9 cellular contexts compared by ENCODE assay signal in the genomic region with DNA sequence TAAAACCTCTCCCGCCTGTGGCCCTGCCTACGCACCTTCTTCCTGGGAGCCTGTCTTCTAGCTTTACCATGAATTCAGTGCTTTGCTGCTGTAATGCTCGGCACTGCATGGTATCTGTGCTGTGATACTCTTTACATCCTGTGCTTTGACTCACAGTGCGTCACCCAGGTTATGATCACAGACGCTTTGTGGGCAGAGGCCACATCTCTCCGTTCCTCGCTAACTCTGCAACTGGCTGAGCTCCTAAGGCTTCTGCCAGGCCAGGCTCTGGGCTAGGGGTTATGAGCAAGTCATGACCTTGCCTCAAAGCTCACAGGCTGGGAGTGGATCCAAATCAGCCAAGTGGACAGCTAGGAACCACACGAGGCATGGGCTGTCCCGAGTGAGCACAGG. TPM values are rescaled to one million over a fixed set of nuclear protein-coding genes. Genes with fewer than 3 reads are reported as not detected.
DNase-seq lines count a peak whose midpoint lies in the region; ATAC-seq and TF ChIP-seq lines count a peak whose summit lies in the region.
"Had no signal": no experiment of that assay in that cellular context is flagged by ENCODE, and none has a peak within 500 bp of the region (broad histone marks: within the 10 kb centered on the region; RNA-seq: fewer than 3 reads in every experiment).

No MANE protein-coding gene starts in this region.

- H3K4me3 ChIP-seq in hepatocyte, result no peak overlapping the region

- no peaks in the 10 kb centered on the region for H3K36me3 ChIP-seq in hepatocyte (replicated peaks; ENCODE audit: insufficient read depth, low read depth)

- H3K4me3 Mint-ChIP-seq in T-cell (peak overlapping the region in 1 of 3 donors; percentile 62), nephron (no peak overlapping the region)

- TF ChIP-seq CTCF in nephron (IDR thresholded peaks at IDR 0.05; ENCODE audit: unreplicated experiment in 3 of 3) (no peak), hepatocyte (IDR thresholded peaks at IDR 0.05; ENCODE audit: poor library complexity) (no peak)

- H3K27ac ChIP-seq in hepatocyte, result no peak overlapping the region

- peaks cover 11% of the 10 kb centered on the region for H3K4me1 ChIP-seq in hepatocyte (ENCODE audit: insufficient read depth)

- H3K9me3 ChIP-seq in hepatocyte (ENCODE audit: low read depth), result no peaks in the 10 kb centered on the region

- POLR2A ChIA-PET in T-cell (lab: Charles Lee), result interaction anchor here in 1 of 2 donors (0.6 kb wide), 1 partner anchor 68 kb away, joined by 6 read pairs; no protein-coding TSS in a partner anchor

- no peaks in the 10 kb centered on the region for H3K36me3 Mint-ChIP-seq in T-cell
- no peaks in the 10 kb centered on the region for H3K36me3 Mint-ChIP-seq in activated naive CD4-positive, alpha-beta T cell treated with anti-CD3 and anti-CD28 coated beads, Interleukin-2, amount 50 U/mL, for 72 hours
- H3K36me3 Mint-ChIP-seq in nephron (ENCODE audit: low read depth), result no peaks in the 10 kb centered on the region

- no peaks in the 10 kb centered on the region for H3K9me2 ChIP-seq in hepatocyte (replicated peaks; ENCODE audit: insufficient read depth)

- DNase-seq in A172 (ENCODE audit: low spot score) (peak; percentile 79), T-cell (peak; percentile 20 to 76 (median 56)), SHP77 treated with DMSO at 0.1 percent for 48 hours (lab: John Stamatoyannopoulos, UW) (no peak), hepatocyte (ENCODE audit: low spot score) (no peak), NCI-H1436 treated with DMSO at 0.1 percent for 48 hours (lab: John Stamatoyannopoulos, UW) (no peak)
- peak; percentile 62 to 71 for DNase-seq in activated naive CD4-positive, alpha-beta T cell treated with anti-CD3 and anti-CD28 coated beads, Interleukin-2, amount 50 U/mL, for 72 hours (ENCODE audit: low spot score in 2 of 2)
- DNase-seq: NCI-H748 treated with DMSO at 0.1 percent for 48 hours had no signal

- H3K27ac Mint-ChIP-seq in T-cell, result peak overlapping the region; percentile 82 to 87
- H3K27ac Mint-ChIP-seq in activated naive CD4-positive, alpha-beta T cell treated with anti-CD3 and anti-CD28 coated beads, Interleukin-2, amount 50 U/mL, for 72 hours, result peak overlapping the region; percentile 79 to 80
- H3K27ac Mint-ChIP-seq in nephron, result peak overlapping the region in 2 of 3 experiments; percentile 8 to 58

- H3K4me1 Mint-ChIP-seq in T-cell (peaks cover 11 to 14% (median 12%) of the 10 kb centered on the region in 3 donors), nephron (peaks cover 5% of the 10 kb centered on the region)

- no peak overlapping the region for H2AFZ ChIP-seq in hepatocyte

- H3K9me3 Mint-ChIP-seq in T-cell (no peaks in the 10 kb centered on the region), nephron (no peaks in the 10 kb centered on the region)
- no peaks in the 10 kb centered on the region for H3K9me3 Mint-ChIP-seq in activated naive CD4-positive, alpha-beta T cell treated with anti-CD3 and anti-CD28 coated beads, Interleukin-2, amount 50 U/mL, for 72 hours

- H4K20me1 ChIP-seq in hepatocyte (ENCODE audit: insufficient read depth, poor library complexity, severe bottlenecking), result no peaks in the 10 kb centered on the region

- no peak overlapping the region for H3K4me2 ChIP-seq in hepatocyte

- 80% methylated on average over 9 of the region's 9 CpGs for WGBS in hepatocyte (ENCODE audit: low lambda C conversion rate, missing lambda C conversion rate)

- H3K27me3 ChIP-seq in hepatocyte, result no peaks in the 10 kb centered on the region

- ATAC-seq in T-cell (replicated peaks in 1 of 4), result peak; percentile 93 to 98 (median 96)
- peak; percentile 96 to 98 for ATAC-seq in activated naive CD4-positive, alpha-beta T cell treated with anti-CD3 and anti-CD28 coated beads, Interleukin-2, amount 50 U/mL, for 72 hours
- no peak for ATAC-seq in HG03196 (IDR thresholded peaks at IDR 0.05; ENCODE audit: unreplicated experiment)

- CTCF ChIA-PET in T-cell (lab: Charles Lee), result interaction anchor here (0.5 to 1.0 kb wide), 6 partner anchors 24 to 86 kb away, joined by 3 to 5 read pairs (median 4); no protein-coding TSS in a partner anchor

- no peaks in the 10 kb centered on the region for H3K79me2 ChIP-seq in hepatocyte

- H3K27me3 Mint-ChIP-seq in T-cell (no peaks in the 10 kb centered on the region), nephron (ENCODE audit: low read depth) (peaks cover 12% of the 10 kb centered on the region)

RNA-seq across cellular contexts. Expression of gene SPTBN5, which starts 23.2 kb away (rescaled TPM):
- 0.16 and 0.22 TPM in 2 replicates for total RNA-seq in A172 (2014; rRNA removed; shearing (Covaris generic))
- total RNA-seq in T-cell (1 to 10 TPM; 1.0 to 4.0 (median 2.2) TPM), hepatocyte (1.7 and 2.0 TPM in 2 replicates)
- 1 to 10 TPM in 1 of 2 donors, under 1 TPM in 1; 0.55 to 1.4 TPM for total RNA-seq in activated naive CD4-positive, alpha-beta T cell treated with anti-CD3 and anti-CD28 coated beads, Interleukin-2, amount 50 U/mL, for 72 hours
- polyA plus RNA-seq in hepatocyte, result 1.9 and 2.6 TPM in 2 replicates

RNA-seq across cellular contexts. Expression of gene PLA2G4B, which starts 32.0 kb away (rescaled TPM):
- 0.57 and 0.84 TPM in 2 replicates for total RNA-seq in A172 (2014; rRNA removed; shearing (Covaris generic))
- 10 to 100 TPM; 32.0 to 55.8 (median 44.9) TPM for total RNA-seq in T-cell
- 1 to 10 TPM; 8.3 to 9.4 TPM for total RNA-seq in activated naive CD4-positive, alpha-beta T cell treated with anti-CD3 and anti-CD28 coated beads, Interleukin-2, amount 50 U/mL, for 72 hours
- total RNA-seq in hepatocyte, result 2.3 and 2.7 TPM in 2 replicates
- 19.2 and 19.6 TPM in 2 replicates for polyA plus RNA-seq in hepatocyte

RNA-seq across cellular contexts. Expression of gene JMJD7, which starts 42.8 kb away (rescaled TPM):
- 2.2 and 2.5 TPM in 2 replicates for total RNA-seq in A172 (2014; rRNA removed; shearing (Covaris generic))
- total RNA-seq in T-cell (10 to 100 TPM; 35.8 to 72.7 (median 45.3) TPM), hepatocyte (14.1 and 14.4 TPM in 2 replicates)
- 10 to 100 TPM; 13.5 to 17.7 TPM for total RNA-seq in activated naive CD4-positive, alpha-beta T cell treated with anti-CD3 and anti-CD28 coated beads, Interleukin-2, amount 50 U/mL, for 72 hours
- polyA plus RNA-seq in hepatocyte, result 9.2 and 9.9 TPM in 2 replicates

Comparison
In these comparisons a context has a peak if more than half of its experiments do, and no peak if none do; other contexts are left out.
1. DNase-seq: peak in A172 (single experiment), T-cell (34 of 34) and activated naive CD4-positive, alpha-beta T cell treated with anti-CD3 and anti-CD28 coated beads, Interleukin-2, amount 50 U/mL, for 72 hours (2 of 2); none in SHP77 treated with DMSO at 0.1 percent for 48 hours (single experiment), hepatocyte (single experiment) and NCI-H1436 treated with DMSO at 0.1 percent for 48 hours (single experiment).
2. H3K27ac Mint-ChIP-seq: peak in every context shown above with its lines; median percentile 84 in T-cell; 80 in activated naive CD4-positive, alpha-beta T cell treated with anti-CD3 and anti-CD28 coated beads, Interleukin-2, amount 50 U/mL, for 72 hours; 33 in nephron.